In the genomic region with DNA sequence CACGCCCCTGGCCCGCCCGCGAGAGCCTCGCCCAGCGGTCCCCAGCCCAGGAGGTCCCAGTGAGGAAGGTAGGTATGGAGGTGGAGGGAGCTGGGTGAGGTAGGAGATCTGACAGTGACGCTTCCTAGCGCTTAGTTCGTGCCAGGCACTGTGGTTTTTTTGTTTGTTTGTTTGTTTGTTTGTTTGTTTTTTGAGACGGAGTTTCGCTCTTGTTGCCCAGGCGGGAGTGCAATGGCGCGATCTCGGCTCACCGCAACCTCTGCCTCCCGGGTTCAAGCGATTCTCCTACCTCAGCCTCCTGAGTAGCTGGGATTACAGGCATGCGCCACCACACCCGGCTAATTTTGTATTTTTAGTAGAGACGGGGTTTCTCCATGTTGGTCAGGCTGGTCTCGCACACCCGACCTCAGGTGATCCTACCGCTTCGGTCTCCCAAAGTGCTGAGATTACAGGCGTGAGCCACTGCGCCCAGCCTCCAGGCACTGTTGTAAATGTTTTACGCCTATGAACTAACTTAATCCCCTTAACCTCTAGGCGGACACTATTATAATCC, we compare ENCODE assay signal across 1 cellular context.
TF ChIP-seq lines count a peak whose summit lies in the region.

No MANE protein-coding gene starts in this region.

TF ChIP-seq in H1, 55 proteins besides CTCF, POLR2A, EP300 and RAD21:
- 0 out of 2 replicates have a peak, but pooled peaks have one; percentile 3 for TF ChIP-seq PHF8 (conservative IDR thresholded peaks at IDR 0.05; ENCODE audit: low read depth, low read length)
